18 cellular contexts compared by ENCODE assay signal in genomic region chr20:46551508-46552280, GRCh38. TPM values are rescaled to one million over a fixed set of nuclear protein-coding genes. Genes with fewer than 3 reads are reported as not detected.
DNase-seq lines count a peak whose midpoint lies in the region; ATAC-seq and TF ChIP-seq lines count a peak whose summit lies in the region.
"Had no signal": no experiment of that assay in that cellular context is flagged by ENCODE, and none has a peak within 500 bp of the region (broad histone marks: within the 10 kb centered on the region; RNA-seq: fewer than 3 reads in every experiment).

No MANE protein-coding gene starts in this region.

- H2AK5ac ChIP-seq in mesendoderm (ENCODE audit: low read length): no peak overlapping the region

- no peak for TF ChIP-seq EP300 in esophagus muscularis mucosa (IDR thresholded peaks at IDR 0.05)

- no peak overlapping the region for H3K4ac ChIP-seq in mesendoderm (ENCODE audit: low read depth, low read length)

- H3K27me3 ChIP-seq in mesendoderm (ENCODE audit: insufficient read depth, low read length, poor library complexity): no peaks in the 10 kb centered on the region
- peaks cover 0 to 20% (median 0%) of the 10 kb centered on the region in 4 donors for H3K27me3 ChIP-seq in esophagus muscularis mucosa
- H3K27me3 ChIP-seq: brain microvascular endothelial cell, transverse colon had no signal

- TF ChIP-seq CTCF in esophagus muscularis mucosa (IDR thresholded peaks at IDR 0.05): no peak

- H2BK120ac ChIP-seq in mesendoderm (ENCODE audit: low read depth, low read length): no peak overlapping the region

- no peaks in the 10 kb centered on the region for H3K79me1 ChIP-seq in mesendoderm (ENCODE audit: low read length)

- H3K4me3 ChIP-seq in mesendoderm (ENCODE audit: low read length): no peak overlapping the region
- H3K4me3 ChIP-seq in esophagus muscularis mucosa: no peak overlapping the region
- H3K4me3 ChIP-seq: dorsolateral prefrontal cortex, heart right ventricle, transverse colon had no signal

- H3K79me2 ChIP-seq in mesendoderm (ENCODE audit: control insufficient read depth, insufficient read depth, low read length): no peaks in the 10 kb centered on the region

- no peaks in the 10 kb centered on the region for H3K36me3 ChIP-seq in mesendoderm (ENCODE audit: control insufficient read depth, insufficient read depth, low read length)
- H3K36me3 ChIP-seq in esophagus muscularis mucosa: no peaks in the 10 kb centered on the region
- H3K36me3 ChIP-seq: brain microvascular endothelial cell, heart right ventricle, transverse colon had no signal

- H3K9me3 ChIP-seq in esophagus muscularis mucosa: no peaks in the 10 kb centered on the region
- H3K9me3 ChIP-seq: heart right ventricle, transverse colon had no signal

- intact Hi-C loops in esophagus muscularis mucosa (cut with DNase I): no loop called here

- H3K56ac ChIP-seq in mesendoderm (ENCODE audit: low read length): peak overlapping the region; percentile 61

- H4K8ac ChIP-seq in mesendoderm (ENCODE audit: low read depth, low read length): no peak overlapping the region

- no peak overlapping the region for H3K27ac ChIP-seq in mesendoderm (ENCODE audit: low read depth, low read length)
- no peak overlapping the region for H3K27ac ChIP-seq in esophagus muscularis mucosa (replicated peaks in 1 of 4)
- H3K27ac ChIP-seq: brain microvascular endothelial cell, dorsolateral prefrontal cortex, heart right ventricle, transverse colon had no signal

- peak overlapping the region; percentile 23 for H3K9ac ChIP-seq in mesendoderm (ENCODE audit: low read length)

- H3K4me1 ChIP-seq in mesendoderm (ENCODE audit: control insufficient read depth, low read depth, low read length): peaks cover 2% of the 10 kb centered on the region
- H3K4me1 ChIP-seq in esophagus muscularis mucosa: no peaks in the 10 kb centered on the region

- DNase-seq in NOMO-1 treated with DMSO at 0.1 percent for 48 hours (lab: John Stamatoyannopoulos, UW; ENCODE audit: unreplicated experiment) (peak; percentile 25), NOMO-1 treated with dmso at 0.1 percent for 144 hours (lab: John Stamatoyannopoulos, UW; ENCODE audit: unreplicated experiment) (no peak), OCI-M1 (lab: John Stamatoyannopoulos, UW) (peak; percentile 4), mesendoderm (peak; percentile 34), esophagus muscularis mucosa (ENCODE audit: extremely low spot score) (no peak), iPS-NIHi7 (ENCODE audit: extremely low spot score) (no peak)
- DNase-seq: 8988T; activated naive CD4-positive, alpha-beta T cell treated with anti-CD3 and anti-CD28 coated beads, Interleukin-2, amount 50 U/mL, for 16 hours; brain microvascular endothelial cell; dorsolateral prefrontal cortex; heart right ventricle; NCI-H526 treated with DMSO at 0.1 percent for 48 hours; transverse colon had no signal

- H4K5ac ChIP-seq in mesendoderm (ENCODE audit: low read length): no peak overlapping the region

- no peak overlapping the region for H2BK5ac ChIP-seq in mesendoderm (ENCODE audit: low read length)

- no peak for TF ChIP-seq POLR2A in esophagus muscularis mucosa (IDR thresholded peaks at IDR 0.05; ENCODE audit: low read depth)

- no CpG with 5 or more reads among the region's 11 CpGs for WGBS in mesendoderm (ENCODE audit: extremely low coverage, insufficient coverage, low lambda C conversion rate)
- 73% methylated on average over 10 of the region's 11 CpGs for WGBS in esophagus muscularis mucosa

- no peak overlapping the region for H2BK15ac ChIP-seq in mesendoderm (replicated peaks; ENCODE audit: low read depth)

- H3K18ac ChIP-seq in mesendoderm (ENCODE audit: low read length): no peak overlapping the region

- no peak overlapping the region for H3K23ac ChIP-seq in mesendoderm (ENCODE audit: low read length)

- H3K4me2 ChIP-seq in mesendoderm (ENCODE audit: low read length): no peak overlapping the region

- ATAC-seq in GM19351 (IDR thresholded peaks at IDR 0.05; ENCODE audit: unreplicated experiment) (peak; percentile 41), GM21447 (IDR thresholded peaks at IDR 0.05; ENCODE audit: unreplicated experiment) (no peak)
- ATAC-seq: heart right ventricle had no signal

RNA-seq across cellular contexts. Expression of gene OCSTAMP, which starts 1.2 kb away (rescaled TPM):
- 0.24 TPM for polyA plus RNA-seq in mesendoderm (2013, experiment 1 of 2)
- 0.25 TPM for polyA plus RNA-seq in mesendoderm (2013, experiment 2 of 2)
- not detected for total RNA-seq in esophagus muscularis mucosa
- total RNA-seq: fibroblast of lung, heart right ventricle, osteocyte, transverse colon had no signal
- polyA plus RNA-seq: CD14-positive monocyte, fibroblast of lung, heart right ventricle had no signal

RNA-seq across cellular contexts. Expression of gene ZNF334, which starts 38.3 kb away (rescaled TPM):
- polyA plus RNA-seq in mesendoderm (2013, experiment 1 of 2): 7.8 TPM
- polyA plus RNA-seq in mesendoderm (2013, experiment 2 of 2): 7.6 TPM
- 1 to 10 TPM in 1 of 4 donors, under 1 TPM in 3; 0.50 to 2.5 (median 0.95) TPM for total RNA-seq in esophagus muscularis mucosa
- polyA plus RNA-seq: CD14-positive monocyte had no signal

Comparison
In these comparisons a context has a peak if more than half of its experiments do, and no peak if none do; other contexts are left out.
1. DNase-seq: peak in NOMO-1 treated with DMSO at 0.1 percent for 48 hours (single experiment), OCI-M1 (single experiment) and mesendoderm (single experiment); none in NOMO-1 treated with dmso at 0.1 percent for 144 hours (single experiment), esophagus muscularis mucosa (single experiment) and iPS-NIHi7 (single experiment).